ENCODE assay signal across 17 cellular contexts in genomic region chr16:10501016-10501607, GRCh38.
DNase-seq lines count a peak whose midpoint lies in the region; ATAC-seq and TF ChIP-seq lines count a peak whose summit lies in the region.
"Had no signal": no experiment of that assay in that cellular context is flagged by ENCODE, and none has a peak within 500 bp of the region (broad histone marks: within the 10 kb centered on the region; RNA-seq: fewer than 3 reads in every experiment).

No MANE protein-coding gene starts in this region.

- H3K27ac ChIP-seq in gastrocnemius medialis (no peak overlapping the region), psoas muscle (no peak overlapping the region)
- H3K27ac ChIP-seq: right lobe of liver had no signal

- H4K20me1 ChIP-seq in Loucy (ENCODE audit: insufficient read depth, low read length, poor library complexity, severe bottlenecking): no peaks in the 10 kb centered on the region

- no peaks in the 10 kb centered on the region for H3K79me2 ChIP-seq in Loucy (ENCODE audit: insufficient read depth, low read length)

- TF ChIP-seq CTCF in Loucy (conservative IDR thresholded peaks at IDR 0.05; ENCODE audit: low read length) (peak; percentile 24), gastrocnemius medialis (IDR thresholded peaks at IDR 0.05 in 4 of 5, conservative IDR thresholded peaks at IDR 0.05 in 1 of 5) (no peak), psoas muscle (IDR thresholded peaks at IDR 0.05) (no peak)

- no peak overlapping the region for H3K4me2 ChIP-seq in Loucy (ENCODE audit: low read depth, low read length, poor library complexity, severe bottlenecking)

- no peaks in the 10 kb centered on the region for H3F3A ChIP-seq in Loucy (ENCODE audit: low read depth)

- H3K9me3 ChIP-seq in Loucy (ENCODE audit: insufficient read depth, low read depth, low read length) (no peaks in the 10 kb centered on the region), gastrocnemius medialis (no peaks in the 10 kb centered on the region), psoas muscle (no peaks in the 10 kb centered on the region)
- H3K9me3 ChIP-seq: right lobe of liver had no signal

- H3K4me3 Mint-ChIP-seq in activated CD8-positive, alpha-beta memory T cell treated with anti-CD3 and anti-CD28 coated beads, Interleukin-2, amount 10 ng/mL, durations not matched to agents 7 days and 5 days: no peak overlapping the region
- no peak overlapping the region for H3K4me3 Mint-ChIP-seq in stimulated activated naive CD8-positive, alpha-beta T cell treated with anti-CD3 and anti-CD28 coated beads, Interleukin-15, amount 100 ng/mL, for 72 hours

- DNase-seq in activated CD8-positive, alpha-beta memory T cell treated with anti-CD3 and anti-CD28 coated beads, Interleukin-2, amount 10 ng/mL, durations not matched to agents 7 days and 5 days: peak; percentile 41
- DNase-seq in activated CD8-positive, alpha-beta memory T cell treated with anti-CD3 and anti-CD28 coated beads, Interleukin-2, amount 50 U/mL, for 4 hours: no peak
- DNase-seq in erythroblast (lab: John Stamatoyannopoulos, UW) (peak; percentile 77 to 90), NCI-H1092 treated with DMSO at 0.1 percent for 48 hours (lab: John Stamatoyannopoulos, UW) (no peak), gastrocnemius medialis (no peak), psoas muscle (no peak)
- DNase-seq in stimulated activated naive CD8-positive, alpha-beta T cell treated with anti-CD3 and anti-CD28 coated beads, Interleukin-15, amount 100 ng/mL, for 72 hours: peak in 1 of 2 donors; percentile 18
- DNase-seq: activated T-cell treated with anti-CD3 and anti-CD28 coated beads for 4 hours, COR-L47, GDM1, kidney, NCI-H1417, occipital lobe, right lobe of liver, substantia nigra had no signal

- in situ Hi-C loops in gastrocnemius medialis (cut with MboI; ENCODE audit: low sequenced_read_pairs in 4 of 4): loop anchor here (25.0 kb wide), 2 partner anchors 411 to 1939 kb away; no protein-coding TSS in a partner anchor

- TF ChIP-seq POLR2A in erythroblast (IDR thresholded peaks at IDR 0.05; ENCODE audit: low read length) (no peak), gastrocnemius medialis (IDR thresholded peaks at IDR 0.05) (no peak)

- ATAC-seq in activated CD8-positive, alpha-beta memory T cell treated with anti-CD3 and anti-CD28 coated beads, Interleukin-2, amount 10 ng/mL, durations not matched to agents 7 days and 5 days: peak; percentile 62
- ATAC-seq in stimulated activated naive CD8-positive, alpha-beta T cell treated with anti-CD3 and anti-CD28 coated beads, Interleukin-15, amount 100 ng/mL, for 72 hours: peak; percentile 66
- ATAC-seq in gastrocnemius medialis (no peak), psoas muscle (no peak)

- H3K27ac Mint-ChIP-seq in activated CD8-positive, alpha-beta memory T cell treated with anti-CD3 and anti-CD28 coated beads, Interleukin-2, amount 10 ng/mL, durations not matched to agents 7 days and 5 days: no peak overlapping the region
- no peak overlapping the region for H3K27ac Mint-ChIP-seq in stimulated activated naive CD8-positive, alpha-beta T cell treated with anti-CD3 and anti-CD28 coated beads, Interleukin-15, amount 100 ng/mL, for 72 hours

- no peaks in the 10 kb centered on the region for H3K27me3 ChIP-seq in Loucy (ENCODE audit: insufficient read depth, low read length, poor library complexity, severe bottlenecking)
- no peaks in the 10 kb centered on the region for H3K27me3 ChIP-seq in gastrocnemius medialis
- no peaks in the 10 kb centered on the region for H3K27me3 ChIP-seq in psoas muscle (ENCODE audit: insufficient read depth in 3 of 3, low read length in 2 of 3)
- H3K27me3 ChIP-seq: right lobe of liver had no signal

- H3K36me3 Mint-ChIP-seq in activated CD8-positive, alpha-beta memory T cell treated with anti-CD3 and anti-CD28 coated beads, Interleukin-2, amount 10 ng/mL, durations not matched to agents 7 days and 5 days: no peaks in the 10 kb centered on the region
- H3K36me3 Mint-ChIP-seq: IgD-negative memory B cell had no signal

- no peaks in the 10 kb centered on the region for H3K9me3 Mint-ChIP-seq in activated CD8-positive, alpha-beta memory T cell treated with anti-CD3 and anti-CD28 coated beads, Interleukin-2, amount 10 ng/mL, durations not matched to agents 7 days and 5 days (ENCODE audit: low read depth)
- peaks cover 11 to 13% of the 10 kb centered on the region in 2 donors for H3K9me3 Mint-ChIP-seq in stimulated activated naive CD8-positive, alpha-beta T cell treated with anti-CD3 and anti-CD28 coated beads, Interleukin-15, amount 100 ng/mL, for 72 hours

- H3K36me3 ChIP-seq in Loucy (ENCODE audit: insufficient read depth, low read length): no peaks in the 10 kb centered on the region
- no peaks in the 10 kb centered on the region for H3K36me3 ChIP-seq in gastrocnemius medialis
- H3K36me3 ChIP-seq in psoas muscle (ENCODE audit: insufficient read depth in 1 of 2, low read depth in 1 of 2): no peaks in the 10 kb centered on the region
- H3K36me3 ChIP-seq: right lobe of liver had no signal

- no peak overlapping the region for H3K9ac ChIP-seq in Loucy (ENCODE audit: low read depth, low read length, poor library complexity, severe bottlenecking)

- H3K4me1 Mint-ChIP-seq in activated CD8-positive, alpha-beta memory T cell treated with anti-CD3 and anti-CD28 coated beads, Interleukin-2, amount 10 ng/mL, durations not matched to agents 7 days and 5 days: no peaks in the 10 kb centered on the region
- H3K4me1 Mint-ChIP-seq in stimulated activated naive CD8-positive, alpha-beta T cell treated with anti-CD3 and anti-CD28 coated beads, Interleukin-15, amount 100 ng/mL, for 72 hours: peaks cover 9% of the 10 kb centered on the region

- intact Hi-C loops in gastrocnemius medialis (cut with DNase I; ENCODE audit: low total_unique reads) (no loop called here), psoas muscle (cut with DNase I) (no loop called here)

- no peaks in the 10 kb centered on the region for H3K9me2 ChIP-seq in Loucy (replicated peaks; ENCODE audit: low read depth, low read length)

- H3K4me1 ChIP-seq in Loucy (ENCODE audit: insufficient read depth, low read length, poor library complexity, severe bottlenecking) (no peaks in the 10 kb centered on the region), gastrocnemius medialis (no peaks in the 10 kb centered on the region), psoas muscle (no peaks in the 10 kb centered on the region)
- H3K4me1 ChIP-seq: right lobe of liver had no signal

- H3K27me3 Mint-ChIP-seq in activated CD8-positive, alpha-beta memory T cell treated with anti-CD3 and anti-CD28 coated beads, Interleukin-2, amount 10 ng/mL, durations not matched to agents 7 days and 5 days: no peaks in the 10 kb centered on the region
- no peaks in the 10 kb centered on the region for H3K27me3 Mint-ChIP-seq in stimulated activated naive CD8-positive, alpha-beta T cell treated with anti-CD3 and anti-CD28 coated beads, Interleukin-15, amount 100 ng/mL, for 72 hours
- H3K27me3 Mint-ChIP-seq: IgD-negative memory B cell had no signal

- 72 to 97% (median 96%) methylated on average over 2 of the region's 2 CpGs for WGBS in psoas muscle, 3 donors

- H3K4me3 ChIP-seq in Loucy (ENCODE audit: low read length, poor library complexity, severe bottlenecking) (no peak overlapping the region), gastrocnemius medialis (no peak overlapping the region), psoas muscle (no peak overlapping the region)
- H3K4me3 ChIP-seq: right lobe of liver had no signal

- H2AFZ ChIP-seq in Loucy (ENCODE audit: low read length): no peak overlapping the region

- CTCF ChIA-PET in activated CD8-positive, alpha-beta memory T cell treated with anti-CD3 and anti-CD28 coated beads, Interleukin-2, amount 10 ng/mL, durations not matched to agents 7 days and 5 days (lab: Charles Lee): interaction anchor here (1.5 kb wide), 1 partner anchor 179 kb away, joined by 5 read pairs; no protein-coding TSS in a partner anchor

Comparison
In these comparisons a context has a peak if more than half of its experiments do, and no peak if none do; other contexts are left out.
1. DNase-seq: peak in activated CD8-positive, alpha-beta memory T cell treated with anti-CD3 and anti-CD28 coated beads, Interleukin-2, amount 10 ng/mL, durations not matched to agents 7 days and 5 days (single experiment) and erythroblast (2 of 2); none in activated CD8-positive, alpha-beta memory T cell treated with anti-CD3 and anti-CD28 coated beads, Interleukin-2, amount 50 U/mL, for 4 hours (single experiment), NCI-H1092 treated with DMSO at 0.1 percent for 48 hours (single experiment), gastrocnemius medialis (0 of 2) and psoas muscle (0 of 2).
2. ATAC-seq: peak in activated CD8-positive, alpha-beta memory T cell treated with anti-CD3 and anti-CD28 coated beads, Interleukin-2, amount 10 ng/mL, durations not matched to agents 7 days and 5 days (single experiment) and stimulated activated naive CD8-positive, alpha-beta T cell treated with anti-CD3 and anti-CD28 coated beads, Interleukin-15, amount 100 ng/mL, for 72 hours (single experiment); none in gastrocnemius medialis (0 of 2) and psoas muscle (0 of 4).